In genomic region chr1:169462385-169462784, GRCh38 we compare ENCODE assay signal across 3 cellular contexts.
TF ChIP-seq lines count a peak whose summit lies in the region.

No MANE protein-coding gene starts in this region.

TF ChIP-seq in HepG2, 621 proteins besides CTCF, POLR2A, EP300 and RAD21:
- TF ChIP-seq MIER3 (CRISPR knock-in tag; IDR thresholded peaks at IDR 0.05; ENCODE audit: borderline replicate concordance) (no peak), ZNF121 (CRISPR knock-in tag; IDR thresholded peaks at IDR 0.05) (peak; percentile 77)

TF ChIP-seq in WTC11, 78 proteins besides CTCF, POLR2A, EP300 and RAD21:
- TF ChIP-seq ZNF121 (CRISPR knock-in tag; IDR thresholded peaks at IDR 0.05) (peak; percentile 40; the same call in 1 of the 2 replicates), USF1 (CRISPR knock-in tag; IDR thresholded peaks at IDR 0.05) (no peak), GRHL2 (CRISPR knock-in tag; IDR thresholded peaks at IDR 0.05; ENCODE audit: insufficient replicate concordance, severe bottlenecking) (no peak)
- TF ChIP-seq, protein P1, sequence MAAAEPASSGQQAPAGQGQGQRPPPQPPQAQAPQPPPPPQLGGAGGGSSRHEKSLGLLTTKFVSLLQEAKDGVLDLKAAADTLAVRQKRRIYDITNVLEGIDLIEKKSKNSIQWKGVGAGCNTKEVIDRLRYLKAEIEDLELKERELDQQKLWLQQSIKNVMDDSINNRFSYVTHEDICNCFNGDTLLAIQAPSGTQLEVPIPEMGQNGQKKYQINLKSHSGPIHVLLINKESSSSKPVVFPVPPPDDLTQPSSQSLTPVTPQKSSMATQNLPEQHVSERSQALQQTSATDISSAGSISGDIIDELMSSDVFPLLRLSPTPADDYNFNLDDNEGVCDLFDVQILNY (CRISPR knock-in tag; IDR thresholded peaks at IDR 0.05) = no peak

TF ChIP-seq in K562, 482 proteins besides CTCF, POLR2A, EP300 and RAD21:
- peak; percentile 81 for TF ChIP-seq ZNF121 (CRISPR knock-in tag; conservative IDR thresholded peaks at IDR 0.05)
- 0 out of 2 replicates have a peak, but pooled peaks have one; percentile 5 for TF ChIP-seq SUPT5H (IDR thresholded peaks at IDR 0.05)
- peak; percentile 25 for TF ChIP-seq RBM25 (IDR thresholded peaks at IDR 0.05; ENCODE audit: low read depth, low read length, severe bottlenecking)
- TF ChIP-seq TEAD1 (CRISPR knock-in tag; IDR thresholded peaks at IDR 0.05) = no peak
- no peak for TF ChIP-seq ZNF75A (CRISPR knock-in tag; IDR thresholded peaks at IDR 0.05)
